Comparison of ENCODE assay signal across 8 cellular contexts in genomic region chr9:137295313-137296213, GRCh38.
DNase-seq lines count a peak whose midpoint lies in the region; FAIRE-seq and TF ChIP-seq lines count a peak whose summit lies in the region.

No MANE protein-coding gene starts in this region.

- no peak for FAIRE-seq in GM19239 (lab: Jason Lieb, UNC)

- no peak overlapping the region for H3K4me3 ChIP-seq in AG10803 (ENCODE audit: low read length)
- H3K4me3 ChIP-seq in astrocyte of the spinal cord (ENCODE audit: low read depth, low read length): no peak overlapping the region

- peak; percentile 16; the same call in 1 of the 2 replicates for TF ChIP-seq CTCF in AG10803 (conservative IDR thresholded peaks at IDR 0.05; ENCODE audit: low read length)
- peak; percentile 45 for TF ChIP-seq CTCF in astrocyte of the spinal cord (IDR thresholded peaks at IDR 0.05; ENCODE audit: low read depth, low read length)

- DNase-seq in AG10803 (ENCODE audit: low read depth): no peak
- peak; percentile 97 for DNase-seq in GM19239 (ENCODE audit: insufficient read length, low spot score)
- peak; percentile 59 for DNase-seq in RKO (ENCODE audit: low spot score)
- DNase-seq in astrocyte of the spinal cord (ENCODE audit: low read depth, low spot score): no peak
- DNase-seq in iPS-NIHi11 (ENCODE audit: low spot score): peak; percentile 91
- peak; percentile 37 for DNase-seq in stimulated activated CD8-positive, alpha-beta memory T cell treated with anti-CD3 and anti-CD28 coated beads, Interleukin-15, amount 100 ng/mL, for 24 hours (ENCODE audit: low read depth)
- DNase-seq in HK-2 (ENCODE audit: unreplicated experiment): no peak
- no peak for DNase-seq in HCEC 1CT

- in situ Hi-C loops in astrocyte of the spinal cord (cut with HindIII; ENCODE audit: low sequenced_read_pairs): no loop called here

Comparison
In these comparisons a context has a peak if more than half of its experiments do, and no peak if none do; other contexts are left out.
1. DNase-seq: peak in GM19239 (single experiment), RKO (single experiment), iPS-NIHi11 (single experiment) and stimulated activated CD8-positive, alpha-beta memory T cell treated with anti-CD3 and anti-CD28 coated beads, Interleukin-15, amount 100 ng/mL, for 24 hours (single experiment); none in AG10803 (single experiment), astrocyte of the spinal cord (single experiment), HK-2 (single experiment) and HCEC 1CT (single experiment).